Comparison of ENCODE assay signal across 9 cellular contexts in genomic region chr22:22818861-22819855, GRCh38.
DNase-seq lines count a peak whose midpoint lies in the region; ATAC-seq and TF ChIP-seq lines count a peak whose summit lies in the region.
"Had no signal": no experiment of that assay in that cellular context is flagged by ENCODE, and none has a peak within 500 bp of the region (broad histone marks: within the 10 kb centered on the region; RNA-seq: fewer than 3 reads in every experiment).

No MANE protein-coding gene starts in this region.

- H3K9me3 Mint-ChIP-seq in T-helper 1 cell treated with Interleukin-12 subunit alpha and Interleukin-12 subunit beta and Interleukin-4 antibody, amounts not matched to agents 30 μg/mL and 1 μg/mL, for 36 hours = no peaks in the 10 kb centered on the region
- H3K9me3 Mint-ChIP-seq in osteocyte (ENCODE audit: unreplicated experiment) = no peaks in the 10 kb centered on the region
- H3K9me3 Mint-ChIP-seq in MCF 10A (ENCODE audit: unreplicated experiment) = no peaks in the 10 kb centered on the region

- DNase-seq in NK-92 treated with Interleukin-12 subunit alpha and Interleukin-12 subunit beta, amount 100 ng/mL, for 24 hours (lab: John Stamatoyannopoulos, UW) = peak; percentile 46
- no peak for DNase-seq in NK-92 (lab: John Stamatoyannopoulos, UW; ENCODE audit: unreplicated experiment)
- peak; percentile 77 for DNase-seq in osteocyte (ENCODE audit: extremely low spot score, unreplicated experiment)
- DNase-seq in DMS 273 (lab: John Stamatoyannopoulos, UW; ENCODE audit: unreplicated experiment) = no peak
- no peak for DNase-seq in AG08396 (ENCODE audit: low spot score)
- DNase-seq in MCF 10A (ENCODE audit: unreplicated experiment) = no peak
- DNase-seq: 8988T had no signal

- CTCF ChIA-PET in MCF 10A (lab: Yijun Ruan, JAX) = interaction anchor here (0.6 to 1.2 kb wide), 2 partner anchors 29 to 117 kb away, joined by 3 to 4 read pairs; no protein-coding TSS in a partner anchor

- H3K4me3 Mint-ChIP-seq in T-helper 1 cell treated with Interleukin-12 subunit alpha and Interleukin-12 subunit beta and Interleukin-4 antibody, amounts not matched to agents 30 μg/mL and 1 μg/mL, for 36 hours = peak overlapping the region; percentile 75
- H3K4me3 Mint-ChIP-seq in osteocyte (ENCODE audit: unreplicated experiment) = no peak overlapping the region
- H3K4me3 Mint-ChIP-seq in MCF 10A (ENCODE audit: unreplicated experiment) = no peak overlapping the region

- H3K27ac Mint-ChIP-seq in T-helper 1 cell treated with Interleukin-12 subunit alpha and Interleukin-12 subunit beta and Interleukin-4 antibody, amounts not matched to agents 30 μg/mL and 1 μg/mL, for 36 hours = peak overlapping the region; percentile 88
- H3K27ac Mint-ChIP-seq in osteocyte (ENCODE audit: unreplicated experiment) (no peak overlapping the region), MCF 10A (ENCODE audit: low read depth, unreplicated experiment) (no peak overlapping the region)

- no peak for TF ChIP-seq CTCF in osteocyte (IDR thresholded peaks at IDR 0.05)
- TF ChIP-seq CTCF in MCF 10A (IDR thresholded peaks at IDR 0.05; ENCODE audit: unreplicated experiment) = no peak

- peaks cover 80% of the 10 kb centered on the region for H3K4me1 Mint-ChIP-seq in T-helper 1 cell treated with Interleukin-12 subunit alpha and Interleukin-12 subunit beta and Interleukin-4 antibody, amounts not matched to agents 30 μg/mL and 1 μg/mL, for 36 hours (ENCODE audit: low read depth)
- no peaks in the 10 kb centered on the region for H3K4me1 Mint-ChIP-seq in osteocyte (ENCODE audit: unreplicated experiment)
- no peaks in the 10 kb centered on the region for H3K4me1 Mint-ChIP-seq in MCF 10A (ENCODE audit: insufficient read depth, unreplicated experiment)

- H3K36me3 Mint-ChIP-seq in T-helper 1 cell treated with Interleukin-12 subunit alpha and Interleukin-12 subunit beta and Interleukin-4 antibody, amounts not matched to agents 30 μg/mL and 1 μg/mL, for 36 hours (ENCODE audit: low read depth) = no peaks in the 10 kb centered on the region
- H3K36me3 Mint-ChIP-seq in osteocyte (ENCODE audit: unreplicated experiment) (no peaks in the 10 kb centered on the region), MCF 10A (ENCODE audit: insufficient read depth, unreplicated experiment) (no peaks in the 10 kb centered on the region)

- intact Hi-C loops in MCF 10A (cut with micrococcal nuclease) = no loop called here

- no TSS peak for BruUV-seq in MCF 10A (replicated peaks; lab: Mats Ljungman, UMichigan)

- POLR2A ChIA-PET in MCF 10A (lab: Yijun Ruan, JAX) = no interaction called here

- ATAC-seq in HG02763 (IDR thresholded peaks at IDR 0.05; ENCODE audit: unreplicated experiment) = peak; percentile 58

- no peaks in the 10 kb centered on the region for H3K27me3 Mint-ChIP-seq in T-helper 1 cell treated with Interleukin-12 subunit alpha and Interleukin-12 subunit beta and Interleukin-4 antibody, amounts not matched to agents 30 μg/mL and 1 μg/mL, for 36 hours (ENCODE audit: low read depth)
- H3K27me3 Mint-ChIP-seq in osteocyte (ENCODE audit: unreplicated experiment) (peaks cover 7% of the 10 kb centered on the region), MCF 10A (ENCODE audit: insufficient read depth, unreplicated experiment) (peaks cover 44% of the 10 kb centered on the region)

Comparison
In these comparisons a context has a peak if more than half of its experiments do, and no peak if none do; other contexts are left out.
1. DNase-seq: peak in NK-92 treated with Interleukin-12 subunit alpha and Interleukin-12 subunit beta, amount 100 ng/mL, for 24 hours (single experiment) and osteocyte (single experiment); none in NK-92 (single experiment), DMS 273 (single experiment), AG08396 (single experiment) and MCF 10A (single experiment).